In genomic region chr1:107473065-107473464, GRCh38 we compare ENCODE assay signal across 20 cellular contexts.
A peak's percentile ranks its signal among the peaks of the same experiment; 100 is the strongest.
DNase-seq lines count a peak whose midpoint lies in the region; ATAC-seq and TF ChIP-seq lines count a peak whose summit lies in the region.
"Had no signal": no experiment of that assay in that cellular context is flagged by ENCODE, and none has a peak within 500 bp of the region (broad histone marks: within the 10 kb centered on the region; RNA-seq: fewer than 3 reads in every experiment).

No MANE protein-coding gene starts in this region.

- no peaks in the 10 kb centered on the region for H3K4me1 ChIP-seq in parathyroid adenoma
- H3K4me1 ChIP-seq in breast epithelium = no peaks in the 10 kb centered on the region

- intact Hi-C loops in breast epithelium (cut with DNase I; ENCODE audit: low total_unique reads) = no loop called here

- H3K4me3 ChIP-seq in parathyroid adenoma (ENCODE audit: low read depth, low read length) (no peak overlapping the region), breast epithelium (no peak overlapping the region)

- H3K4me2 ChIP-seq in parathyroid adenoma (ENCODE audit: low read length) = peak overlapping the region; percentile 23

- H3K79me2 ChIP-seq in parathyroid adenoma = no peaks in the 10 kb centered on the region

- ATAC-seq in GM18519 (IDR thresholded peaks at IDR 0.05; ENCODE audit: low FRiP score, unreplicated experiment) (peak; percentile 40), HG02610 (IDR thresholded peaks at IDR 0.05; ENCODE audit: unreplicated experiment) (peak; percentile 69), HG03095 (IDR thresholded peaks at IDR 0.05; ENCODE audit: unreplicated experiment) (peak; percentile 53)
- ATAC-seq: CD8-positive, alpha-beta T cell had no signal

- no peak for TF ChIP-seq CTCF in parathyroid adenoma (IDR thresholded peaks at IDR 0.05)
- TF ChIP-seq CTCF in breast epithelium (IDR thresholded peaks at IDR 0.05) = no peak

- H3K27ac ChIP-seq in parathyroid adenoma (no peak overlapping the region), breast epithelium (no peak overlapping the region)

- H3K9me3 ChIP-seq in parathyroid adenoma (ENCODE audit: control insufficient read depth, low read length) (no peaks in the 10 kb centered on the region), breast epithelium (no peaks in the 10 kb centered on the region)

- no peaks in the 10 kb centered on the region for H3K36me3 ChIP-seq in parathyroid adenoma (ENCODE audit: control insufficient read depth, insufficient read depth, low read length)
- no peaks in the 10 kb centered on the region for H3K36me3 ChIP-seq in breast epithelium

- H3K27me3 ChIP-seq in parathyroid adenoma (ENCODE audit: control insufficient read depth, insufficient read depth, low read length) (no peaks in the 10 kb centered on the region), breast epithelium (no peaks in the 10 kb centered on the region)

- no peak overlapping the region for H3K9ac ChIP-seq in parathyroid adenoma

- TF ChIP-seq POLR2A in breast epithelium (IDR thresholded peaks at IDR 0.05) = no peak

- H2AFZ ChIP-seq in parathyroid adenoma = no peak overlapping the region

- no peak for DNase-seq in breast epithelium (ENCODE audit: low spot score in 2 of 2)
- DNase-seq in kidney tubule cell (ENCODE audit: low spot score) = no peak
- no peak for DNase-seq in RKO (ENCODE audit: low spot score)
- DNase-seq: ACHN; CD8-positive, alpha-beta T cell; DMS79 treated with DMSO at 0.1 percent for 48 hours; H7; KBM-7; MV-4-11; NCI-H1417; NCI-H187 treated with DMSO at 0.1 percent for 48 hours; NCI-H446; NCI-H69; NK-92 treated with Interleukin-12 subunit alpha and Interleukin-12 subunit beta, amount 100 ng/mL, for 24 hours; OCI-M1; RPMI8226 had no signal
